ENCODE assay signal across 1 cellular context in genomic region chr17:3857261-3858105, GRCh38.
TF ChIP-seq lines count a peak whose summit lies in the region.

No MANE protein-coding gene starts in this region.

TF ChIP-seq in WTC11, 78 proteins besides CTCF, POLR2A, EP300 and RAD21 (continued from another document):
- TF ChIP-seq, protein P1, sequence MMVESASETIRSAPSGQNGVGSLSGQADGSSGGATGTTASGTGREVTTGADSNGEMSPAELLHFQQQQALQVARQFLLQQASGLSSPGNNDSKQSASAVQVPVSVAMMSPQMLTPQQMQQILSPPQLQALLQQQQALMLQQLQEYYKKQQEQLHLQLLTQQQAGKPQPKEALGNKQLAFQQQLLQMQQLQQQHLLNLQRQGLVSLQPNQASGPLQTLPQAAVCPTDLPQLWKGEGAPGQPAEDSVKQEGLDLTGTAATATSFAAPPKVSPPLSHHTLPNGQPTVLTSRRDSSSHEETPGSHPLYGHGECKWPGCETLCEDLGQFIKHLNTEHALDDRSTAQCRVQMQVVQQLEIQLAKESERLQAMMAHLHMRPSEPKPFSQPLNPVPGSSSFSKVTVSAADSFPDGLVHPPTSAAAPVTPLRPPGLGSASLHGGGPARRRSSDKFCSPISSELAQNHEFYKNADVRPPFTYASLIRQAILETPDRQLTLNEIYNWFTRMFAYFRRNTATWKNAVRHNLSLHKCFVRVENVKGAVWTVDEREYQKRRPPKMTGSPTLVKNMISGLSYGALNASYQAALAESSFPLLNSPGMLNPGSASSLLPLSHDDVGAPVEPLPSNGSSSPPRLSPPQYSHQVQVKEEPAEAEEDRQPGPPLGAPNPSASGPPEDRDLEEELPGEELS (CRISPR knock-in tag; IDR thresholded peaks at IDR 0.05) = no peak
- TF ChIP-seq ZNF423 (CRISPR knock-in tag; IDR thresholded peaks at IDR 0.05) (no peak), ZNF121 (CRISPR knock-in tag; IDR thresholded peaks at IDR 0.05) (no peak), PRRX2 (CRISPR knock-in tag; IDR thresholded peaks at IDR 0.05) (no peak), ZBTB21 (CRISPR knock-in tag; IDR thresholded peaks at IDR 0.05; ENCODE audit: borderline replicate concordance) (no peak), NFATC4 (CRISPR knock-in tag; IDR thresholded peaks at IDR 0.05) (no peak), ATF6 (CRISPR knock-in tag; IDR thresholded peaks at IDR 0.05) (no peak), NR2C2 (CRISPR knock-in tag; IDR thresholded peaks at IDR 0.05) (no peak)
- TF ChIP-seq, protein P2, sequence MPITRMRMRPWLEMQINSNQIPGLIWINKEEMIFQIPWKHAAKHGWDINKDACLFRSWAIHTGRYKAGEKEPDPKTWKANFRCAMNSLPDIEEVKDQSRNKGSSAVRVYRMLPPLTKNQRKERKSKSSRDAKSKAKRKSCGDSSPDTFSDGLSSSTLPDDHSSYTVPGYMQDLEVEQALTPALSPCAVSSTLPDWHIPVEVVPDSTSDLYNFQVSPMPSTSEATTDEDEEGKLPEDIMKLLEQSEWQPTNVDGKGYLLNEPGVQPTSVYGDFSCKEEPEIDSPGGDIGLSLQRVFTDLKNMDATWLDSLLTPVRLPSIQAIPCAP (CRISPR knock-in tag; IDR thresholded peaks at IDR 0.05) = no peak
- TF ChIP-seq, protein P3, sequence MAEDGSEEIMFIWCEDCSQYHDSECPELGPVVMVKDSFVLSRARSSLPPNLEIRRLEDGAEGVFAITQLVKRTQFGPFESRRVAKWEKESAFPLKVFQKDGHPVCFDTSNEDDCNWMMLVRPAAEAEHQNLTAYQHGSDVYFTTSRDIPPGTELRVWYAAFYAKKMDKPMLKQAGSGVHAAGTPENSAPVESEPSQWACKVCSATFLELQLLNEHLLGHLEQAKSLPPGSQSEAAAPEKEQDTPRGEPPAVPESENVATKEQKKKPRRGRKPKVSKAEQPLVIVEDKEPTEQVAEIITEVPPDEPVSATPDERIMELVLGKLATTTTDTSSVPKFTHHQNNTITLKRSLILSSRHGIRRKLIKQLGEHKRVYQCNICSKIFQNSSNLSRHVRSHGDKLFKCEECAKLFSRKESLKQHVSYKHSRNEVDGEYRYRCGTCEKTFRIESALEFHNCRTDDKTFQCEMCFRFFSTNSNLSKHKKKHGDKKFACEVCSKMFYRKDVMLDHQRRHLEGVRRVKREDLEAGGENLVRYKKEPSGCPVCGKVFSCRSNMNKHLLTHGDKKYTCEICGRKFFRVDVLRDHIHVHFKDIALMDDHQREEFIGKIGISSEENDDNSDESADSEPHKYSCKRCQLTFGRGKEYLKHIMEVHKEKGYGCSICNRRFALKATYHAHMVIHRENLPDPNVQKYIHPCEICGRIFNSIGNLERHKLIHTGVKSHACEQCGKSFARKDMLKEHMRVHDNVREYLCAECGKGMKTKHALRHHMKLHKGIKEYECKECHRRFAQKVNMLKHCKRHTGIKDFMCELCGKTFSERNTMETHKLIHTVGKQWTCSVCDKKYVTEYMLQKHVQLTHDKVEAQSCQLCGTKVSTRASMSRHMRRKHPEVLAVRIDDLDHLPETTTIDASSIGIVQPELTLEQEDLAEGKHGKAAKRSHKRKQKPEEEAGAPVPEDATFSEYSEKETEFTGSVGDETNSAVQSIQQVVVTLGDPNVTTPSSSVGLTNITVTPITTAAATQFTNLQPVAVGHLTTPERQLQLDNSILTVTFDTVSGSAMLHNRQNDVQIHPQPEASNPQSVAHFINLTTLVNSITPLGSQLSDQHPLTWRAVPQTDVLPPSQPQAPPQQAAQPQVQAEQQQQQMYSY (CRISPR knock-in tag; IDR thresholded peaks at IDR 0.05) = no peak
- TF ChIP-seq, protein P4, sequence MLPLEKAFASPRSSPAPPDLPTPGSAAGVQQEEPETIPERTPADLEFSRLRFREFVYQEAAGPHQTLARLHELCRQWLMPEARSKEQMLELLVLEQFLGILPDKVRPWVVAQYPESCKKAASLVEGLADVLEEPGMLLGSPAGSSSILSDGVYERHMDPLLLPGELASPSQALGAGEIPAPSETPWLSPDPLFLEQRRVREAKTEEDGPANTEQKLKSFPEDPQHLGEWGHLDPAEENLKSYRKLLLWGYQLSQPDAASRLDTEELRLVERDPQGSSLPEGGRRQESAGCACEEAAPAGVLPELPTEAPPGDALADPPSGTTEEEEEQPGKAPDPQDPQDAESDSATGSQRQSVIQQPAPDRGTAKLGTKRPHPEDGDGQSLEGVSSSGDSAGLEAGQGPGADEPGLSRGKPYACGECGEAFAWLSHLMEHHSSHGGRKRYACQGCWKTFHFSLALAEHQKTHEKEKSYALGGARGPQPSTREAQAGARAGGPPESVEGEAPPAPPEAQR (CRISPR knock-in tag; IDR thresholded peaks at IDR 0.05) = no peak
- TF ChIP-seq, protein P5, sequence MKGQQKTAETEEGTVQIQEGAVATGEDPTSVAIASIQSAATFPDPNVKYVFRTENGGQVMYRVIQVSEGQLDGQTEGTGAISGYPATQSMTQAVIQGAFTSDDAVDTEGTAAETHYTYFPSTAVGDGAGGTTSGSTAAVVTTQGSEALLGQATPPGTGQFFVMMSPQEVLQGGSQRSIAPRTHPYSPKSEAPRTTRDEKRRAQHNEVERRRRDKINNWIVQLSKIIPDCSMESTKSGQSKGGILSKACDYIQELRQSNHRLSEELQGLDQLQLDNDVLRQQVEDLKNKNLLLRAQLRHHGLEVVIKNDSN (CRISPR knock-in tag; IDR thresholded peaks at IDR 0.05) = no peak
- TF ChIP-seq, protein P6, sequence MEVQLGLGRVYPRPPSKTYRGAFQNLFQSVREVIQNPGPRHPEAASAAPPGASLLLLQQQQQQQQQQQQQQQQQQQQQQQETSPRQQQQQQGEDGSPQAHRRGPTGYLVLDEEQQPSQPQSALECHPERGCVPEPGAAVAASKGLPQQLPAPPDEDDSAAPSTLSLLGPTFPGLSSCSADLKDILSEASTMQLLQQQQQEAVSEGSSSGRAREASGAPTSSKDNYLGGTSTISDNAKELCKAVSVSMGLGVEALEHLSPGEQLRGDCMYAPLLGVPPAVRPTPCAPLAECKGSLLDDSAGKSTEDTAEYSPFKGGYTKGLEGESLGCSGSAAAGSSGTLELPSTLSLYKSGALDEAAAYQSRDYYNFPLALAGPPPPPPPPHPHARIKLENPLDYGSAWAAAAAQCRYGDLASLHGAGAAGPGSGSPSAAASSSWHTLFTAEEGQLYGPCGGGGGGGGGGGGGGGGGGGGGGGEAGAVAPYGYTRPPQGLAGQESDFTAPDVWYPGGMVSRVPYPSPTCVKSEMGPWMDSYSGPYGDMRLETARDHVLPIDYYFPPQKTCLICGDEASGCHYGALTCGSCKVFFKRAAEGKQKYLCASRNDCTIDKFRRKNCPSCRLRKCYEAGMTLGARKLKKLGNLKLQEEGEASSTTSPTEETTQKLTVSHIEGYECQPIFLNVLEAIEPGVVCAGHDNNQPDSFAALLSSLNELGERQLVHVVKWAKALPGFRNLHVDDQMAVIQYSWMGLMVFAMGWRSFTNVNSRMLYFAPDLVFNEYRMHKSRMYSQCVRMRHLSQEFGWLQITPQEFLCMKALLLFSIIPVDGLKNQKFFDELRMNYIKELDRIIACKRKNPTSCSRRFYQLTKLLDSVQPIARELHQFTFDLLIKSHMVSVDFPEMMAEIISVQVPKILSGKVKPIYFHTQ (CRISPR knock-in tag; IDR thresholded peaks at IDR 0.05) = no peak
- TF ChIP-seq, protein P7, sequence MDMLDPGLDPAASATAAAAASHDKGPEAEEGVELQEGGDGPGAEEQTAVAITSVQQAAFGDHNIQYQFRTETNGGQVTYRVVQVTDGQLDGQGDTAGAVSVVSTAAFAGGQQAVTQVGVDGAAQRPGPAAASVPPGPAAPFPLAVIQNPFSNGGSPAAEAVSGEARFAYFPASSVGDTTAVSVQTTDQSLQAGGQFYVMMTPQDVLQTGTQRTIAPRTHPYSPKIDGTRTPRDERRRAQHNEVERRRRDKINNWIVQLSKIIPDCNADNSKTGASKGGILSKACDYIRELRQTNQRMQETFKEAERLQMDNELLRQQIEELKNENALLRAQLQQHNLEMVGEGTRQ (CRISPR knock-in tag; IDR thresholded peaks at IDR 0.05) = no peak
